ENCODE assay signal across 1 cellular context in genomic region chr2:105909215-105909614, GRCh38.
TF ChIP-seq lines count a peak whose summit lies in the region.

No MANE protein-coding gene starts in this region.

TF ChIP-seq in K562, 482 proteins besides CTCF, POLR2A, EP300 and RAD21 (continued from another document):
- TF ChIP-seq E4F1 (CRISPR knock-in tag; IDR thresholded peaks at IDR 0.05; ENCODE audit: borderline replicate concordance), result no peak
